In the genomic region with DNA sequence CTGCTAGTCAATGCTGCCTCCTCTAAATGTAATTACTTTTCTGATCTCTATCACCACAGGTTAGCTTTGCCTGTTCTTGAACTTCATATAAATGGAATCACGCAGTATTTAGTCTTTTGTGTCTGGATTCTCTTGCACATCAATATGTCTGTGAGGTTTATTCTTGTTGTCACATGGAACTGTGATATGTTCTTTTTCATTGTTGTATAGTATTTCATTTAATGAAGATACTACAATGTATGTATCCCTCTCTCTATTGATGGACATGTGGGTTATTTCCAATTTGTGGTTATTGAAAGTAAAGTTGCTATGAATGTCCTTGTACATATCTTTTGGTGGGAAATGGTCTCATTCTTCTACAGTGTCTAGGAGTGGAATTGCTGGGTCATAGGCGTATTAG, we compare ENCODE assay signal across 32 cellular contexts. TPM values are rescaled to one million over a fixed set of nuclear protein-coding genes. Genes with fewer than 3 reads are reported as not detected.
"Had no signal": no experiment of that assay in that cellular context is flagged by ENCODE, and none has a peak within 500 bp of the region (broad histone marks: within the 10 kb centered on the region; RNA-seq: fewer than 3 reads in every experiment).

No MANE protein-coding gene starts in this region.

- DNase-seq: hypothalamus; immature natural killer cell; kidney; left colon; left lung; lower lobe of right lung; midbrain; mucosa of descending colon; naive thymus-derived CD4-positive, alpha-beta T cell; stimulated activated CD4-positive, alpha-beta T cell treated with anti-CD3 and anti-CD28 coated beads, Interleukin-1b, Interleukin-23, amount 100 ng/mL, for 48 hours; stimulated activated CD4-positive, alpha-beta T cell treated with anti-CD3 and anti-CD28 coated beads, Interleukin-2, amount 100 ng/mL, for 48 hours; stimulated activated CD4-positive, alpha-beta T cell treated with anti-CD3 and anti-CD28 coated beads, Interleukin-4, amount 100 ng/mL, for 4 hours; stimulated activated CD8-positive, alpha-beta memory T cell treated with anti-CD3 and anti-CD28 coated beads, Interleukin-4, amount 100 ng/mL, for 48 hours; stimulated activated naive CD4-positive, alpha-beta T cell treated with Interleukin-2 at 50 U/mL for 16 hours; stimulated activated naive CD8-positive, alpha-beta T cell treated with anti-CD3 and anti-CD28 coated beads, Interleukin-15, amount 100 ng/mL, for 72 hours; substantia nigra; uterus had no signal

- H3K4me3 ChIP-seq: left lung, lower lobe of right lung, mucosa of descending colon, right atrium auricular region, right lobe of liver, smooth muscle cell, tibial nerve, uterus had no signal

- H3K36me3 Mint-ChIP-seq: immature natural killer cell; natural killer cell treated with Interleukin-12 subunit alpha and Interleukin-12 subunit beta and Interleukin-15 and Interleukin-18, amount 100 ng/mL, for 72 hours; type B pancreatic cell had no signal

- H3K27me3 ChIP-seq: right atrium auricular region, right lobe of liver, tibial nerve, uterus had no signal

- H3K9me3 Mint-ChIP-seq: natural killer cell treated with Interleukin-12 subunit alpha and Interleukin-12 subunit beta and Interleukin-15 and Interleukin-18, amount 100 ng/mL, for 72 hours; type B pancreatic cell had no signal

- H3K27ac ChIP-seq: left lung, lower lobe of right lung, parathyroid adenoma, right atrium auricular region, right lobe of liver, tibial nerve, uterus had no signal

- H3K27ac Mint-ChIP-seq: immature natural killer cell; naive thymus-derived CD4-positive, alpha-beta T cell; natural killer cell treated with Interleukin-12 subunit alpha and Interleukin-12 subunit beta and Interleukin-15 and Interleukin-18, amount 100 ng/mL, for 72 hours; progenitor cell of endocrine pancreas; stimulated activated memory B cell treated with anti-CD40 and anti-IgM and Interleukin-4, amounts not matched to agents 10 μg/mL and 1 μg/mL and 100 μg/mL, for 72 hours; stimulated activated naive CD8-positive, alpha-beta T cell treated with anti-CD3 and anti-CD28 coated beads, Interleukin-15, amount 100 ng/mL, for 72 hours; type B pancreatic cell had no signal

- H3K9me3 ChIP-seq: mucosa of descending colon, right lobe of liver, uterus had no signal

- H3K36me3 ChIP-seq: left lung, lower lobe of right lung, right atrium auricular region, right lobe of liver, tibial nerve, uterus had no signal

- H3K27me3 Mint-ChIP-seq: stimulated activated memory B cell treated with anti-CD40 and anti-IgM and Interleukin-4, amounts not matched to agents 10 μg/mL and 1 μg/mL and 100 μg/mL, for 72 hours; type B pancreatic cell had no signal

- H3K4me2 ChIP-seq: smooth muscle cell had no signal

- H2AFZ ChIP-seq: parathyroid adenoma had no signal

- H3K4me1 ChIP-seq: left lung, lower lobe of right lung, parathyroid adenoma, right atrium auricular region, right lobe of liver, uterus had no signal

- H3K79me2 ChIP-seq: parathyroid adenoma had no signal

- H3K4me3 Mint-ChIP-seq: immature natural killer cell; naive thymus-derived CD4-positive, alpha-beta T cell; natural killer cell treated with Interleukin-12 subunit alpha and Interleukin-12 subunit beta and Interleukin-15 and Interleukin-18, amount 100 ng/mL, for 72 hours; stimulated activated memory B cell treated with anti-CD40 and anti-IgM and Interleukin-4, amounts not matched to agents 10 μg/mL and 1 μg/mL and 100 μg/mL, for 72 hours; stimulated activated naive CD8-positive, alpha-beta T cell treated with anti-CD3 and anti-CD28 coated beads, Interleukin-15, amount 100 ng/mL, for 72 hours; type B pancreatic cell had no signal

- ATAC-seq: left lung; lower lobe of right lung; mucosa of descending colon; naive thymus-derived CD4-positive, alpha-beta T cell; natural killer cell treated with Interleukin-12 subunit alpha and Interleukin-12 subunit beta and Interleukin-15 and Interleukin-18, amount 100 ng/mL, for 72 hours; right lobe of liver; stimulated activated memory B cell treated with anti-CD40 and anti-IgM and Interleukin-4, amounts not matched to agents 10 μg/mL and 1 μg/mL and 100 μg/mL, for 72 hours; stimulated activated naive CD8-positive, alpha-beta T cell treated with anti-CD3 and anti-CD28 coated beads, Interleukin-15, amount 100 ng/mL, for 72 hours had no signal

- H3K9ac ChIP-seq: parathyroid adenoma had no signal

RNA-seq across cellular contexts. Expression of a gene that starts 16.7 kb away (rescaled TPM):
- total RNA-seq: left lung; lower lobe of right lung; mesenteric fat pad; naive thymus-derived CD4-positive, alpha-beta T cell; natural killer cell treated with Interleukin-12 subunit alpha and Interleukin-12 subunit beta and Interleukin-15 and Interleukin-18, amount 100 ng/mL, for 72 hours; omental fat pad; progenitor cell of endocrine pancreas; pulmonary artery endothelial cell; right atrium auricular region; skeletal muscle tissue; temporal lobe; tibial nerve had no signal
- polyA plus RNA-seq: immature natural killer cell; liver; naive thymus-derived CD4-positive, alpha-beta T cell; smooth muscle cell had no signal
